In the genomic region with DNA sequence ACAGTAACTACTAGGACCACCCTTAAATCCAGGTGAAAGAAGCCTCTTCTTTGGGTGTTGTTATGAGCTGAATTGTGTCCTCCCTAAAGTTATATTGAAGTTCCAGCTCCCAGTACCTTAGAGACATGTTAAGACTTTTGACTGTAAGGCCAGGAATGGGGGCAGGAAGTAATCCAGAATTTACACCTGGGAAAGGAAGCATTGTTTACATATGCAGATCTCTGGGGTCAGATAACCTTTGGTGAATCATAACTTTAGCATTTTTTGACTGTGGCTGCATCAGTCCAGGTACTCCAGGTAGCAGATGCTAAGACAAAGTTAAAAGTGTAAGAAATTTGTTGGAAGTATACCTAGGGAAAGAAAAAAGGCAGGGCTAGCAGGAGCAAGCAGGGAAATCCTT, we compare ENCODE assay signal across 20 cellular contexts.
"Had no signal": no experiment of that assay in that cellular context is flagged by ENCODE, and none has a peak within 500 bp of the region (broad histone marks: within the 10 kb centered on the region; RNA-seq: fewer than 3 reads in every experiment).

No MANE protein-coding gene starts in this region.

- H3K9me3 ChIP-seq: left lung, right atrium auricular region, thyroid gland, uterus had no signal

- H3K27ac ChIP-seq: left lung, right atrium auricular region, thyroid gland, uterus, WERI-Rb-1 had no signal

- DNase-seq: activated CD4-positive, alpha-beta T cell treated with anti-CD3 and anti-CD28 coated beads for 36 hours; activated CD4-positive, alpha-beta T cell treated with anti-CD3 and anti-CD28 coated beads, Interleukin-2, amount 50 U/mL, for 48 hours; activated CD8-positive, alpha-beta memory T cell treated with anti-CD3 and anti-CD28 coated beads, Interleukin-2, amount 10 ng/mL, durations not matched to agents 7 days and 5 days; activated naive CD4-positive, alpha-beta T cell; activated naive CD8-positive, alpha-beta T cell treated with anti-CD3 and anti-CD28 coated beads for 36 hours; amniotic stem cell; foreskin melanocyte; glutamatergic neuron; hypothalamus; kidney; left lung; occipital lobe; stimulated activated CD4-positive, alpha-beta T cell treated with anti-CD3 and anti-CD28 coated beads, Interleukin-2, amount 100 ng/mL, for 24 hours; stimulated activated naive CD4-positive, alpha-beta T cell treated with Interleukin-2 at 50 U/mL for 16 hours; T-helper 2 cell; thyroid gland; uterus; WERI-Rb-1 had no signal

- H3K36me3 Mint-ChIP-seq: activated CD8-positive, alpha-beta memory T cell treated with anti-CD3 and anti-CD28 coated beads, Interleukin-2, amount 10 ng/mL, durations not matched to agents 7 days and 5 days; activated naive CD8-positive, alpha-beta T cell treated with anti-CD3 and anti-CD28 coated beads for 36 hours had no signal

- ATAC-seq: activated CD4-positive, alpha-beta T cell treated with anti-CD3 and anti-CD28 coated beads for 36 hours; activated CD8-positive, alpha-beta memory T cell treated with anti-CD3 and anti-CD28 coated beads, Interleukin-2, amount 10 ng/mL, durations not matched to agents 7 days and 5 days; activated T-helper 17 cell treated with anti-CD3 and anti-CD28 coated beads, Interleukin-2, amount 50 U/mL, for 72 hours; left lung had no signal

- H3K27ac Mint-ChIP-seq: activated CD4-positive, alpha-beta T cell treated with anti-CD3 and anti-CD28 coated beads for 36 hours; activated CD8-positive, alpha-beta memory T cell treated with anti-CD3 and anti-CD28 coated beads, Interleukin-2, amount 10 ng/mL, durations not matched to agents 7 days and 5 days; activated naive CD8-positive, alpha-beta T cell treated with anti-CD3 and anti-CD28 coated beads for 36 hours; activated T-helper 17 cell treated with anti-CD3 and anti-CD28 coated beads, Interleukin-2, amount 50 U/mL, for 72 hours had no signal

- H3K4me3 ChIP-seq: left lung, right atrium auricular region, thyroid gland, uterus had no signal

- H3K36me3 ChIP-seq: left lung, right atrium auricular region, thyroid gland, uterus, WERI-Rb-1 had no signal

- H3K27me3 ChIP-seq: left lung, right atrium auricular region, thyroid gland, uterus had no signal

- H3K9me3 Mint-ChIP-seq: activated naive CD8-positive, alpha-beta T cell treated with anti-CD3 and anti-CD28 coated beads for 36 hours; activated T-helper 17 cell treated with anti-CD3 and anti-CD28 coated beads, Interleukin-2, amount 50 U/mL, for 72 hours had no signal

- H3K4me1 Mint-ChIP-seq: activated CD4-positive, alpha-beta T cell treated with anti-CD3 and anti-CD28 coated beads for 36 hours; activated CD8-positive, alpha-beta memory T cell treated with anti-CD3 and anti-CD28 coated beads, Interleukin-2, amount 10 ng/mL, durations not matched to agents 7 days and 5 days; activated naive CD8-positive, alpha-beta T cell treated with anti-CD3 and anti-CD28 coated beads for 36 hours; activated T-helper 17 cell treated with anti-CD3 and anti-CD28 coated beads, Interleukin-2, amount 50 U/mL, for 72 hours had no signal

- H3K4me1 ChIP-seq: left lung, right atrium auricular region, uterus had no signal

- H3K4me3 Mint-ChIP-seq: activated CD4-positive, alpha-beta T cell treated with anti-CD3 and anti-CD28 coated beads for 36 hours; activated CD8-positive, alpha-beta memory T cell treated with anti-CD3 and anti-CD28 coated beads, Interleukin-2, amount 10 ng/mL, durations not matched to agents 7 days and 5 days; activated naive CD8-positive, alpha-beta T cell treated with anti-CD3 and anti-CD28 coated beads for 36 hours; activated T-helper 17 cell treated with anti-CD3 and anti-CD28 coated beads, Interleukin-2, amount 50 U/mL, for 72 hours had no signal

- H3K27me3 Mint-ChIP-seq: activated CD4-positive, alpha-beta T cell treated with anti-CD3 and anti-CD28 coated beads for 36 hours; activated CD8-positive, alpha-beta memory T cell treated with anti-CD3 and anti-CD28 coated beads, Interleukin-2, amount 10 ng/mL, durations not matched to agents 7 days and 5 days had no signal
